1 cellular context compared by ENCODE assay signal in the genomic region with DNA sequence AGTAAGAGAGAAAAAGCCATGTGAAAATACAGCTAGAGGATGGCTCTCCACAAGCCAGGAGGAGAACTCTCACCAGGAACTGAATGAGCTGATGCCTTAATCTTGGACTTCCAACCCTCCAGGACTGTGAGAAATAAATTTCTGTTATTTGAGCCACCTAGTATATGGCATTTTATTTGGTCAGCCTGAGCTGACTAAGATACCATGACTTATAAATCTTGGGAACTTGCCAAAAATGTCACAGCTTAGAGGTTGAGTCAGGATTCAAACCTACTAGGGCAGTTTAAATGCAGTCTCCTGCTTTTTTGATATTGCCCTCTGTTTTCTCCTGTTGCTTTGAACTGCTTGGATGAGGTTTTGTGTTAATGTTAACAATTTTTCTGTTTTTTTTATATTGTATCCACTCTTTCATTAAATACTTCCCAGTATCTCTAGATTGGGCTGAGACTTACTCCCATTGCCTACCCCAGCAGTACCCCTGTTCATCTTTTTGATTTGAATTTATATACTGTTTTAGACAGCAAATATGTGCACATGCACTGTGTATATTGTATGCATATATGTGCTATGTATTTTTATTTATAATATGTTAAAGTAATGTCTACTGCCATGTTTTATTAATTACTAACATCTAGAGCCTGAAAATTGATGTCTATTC.
TF ChIP-seq lines count a peak whose summit lies in the region.

No MANE protein-coding gene starts in this region.

TF ChIP-seq in GM23338, 12 proteins besides CTCF, POLR2A, EP300 and RAD21 (continued from another document):
- TF ChIP-seq JUNB (IDR thresholded peaks at IDR 0.05; ENCODE audit: unreplicated experiment) = no peak
- TF ChIP-seq, protein P1, sequence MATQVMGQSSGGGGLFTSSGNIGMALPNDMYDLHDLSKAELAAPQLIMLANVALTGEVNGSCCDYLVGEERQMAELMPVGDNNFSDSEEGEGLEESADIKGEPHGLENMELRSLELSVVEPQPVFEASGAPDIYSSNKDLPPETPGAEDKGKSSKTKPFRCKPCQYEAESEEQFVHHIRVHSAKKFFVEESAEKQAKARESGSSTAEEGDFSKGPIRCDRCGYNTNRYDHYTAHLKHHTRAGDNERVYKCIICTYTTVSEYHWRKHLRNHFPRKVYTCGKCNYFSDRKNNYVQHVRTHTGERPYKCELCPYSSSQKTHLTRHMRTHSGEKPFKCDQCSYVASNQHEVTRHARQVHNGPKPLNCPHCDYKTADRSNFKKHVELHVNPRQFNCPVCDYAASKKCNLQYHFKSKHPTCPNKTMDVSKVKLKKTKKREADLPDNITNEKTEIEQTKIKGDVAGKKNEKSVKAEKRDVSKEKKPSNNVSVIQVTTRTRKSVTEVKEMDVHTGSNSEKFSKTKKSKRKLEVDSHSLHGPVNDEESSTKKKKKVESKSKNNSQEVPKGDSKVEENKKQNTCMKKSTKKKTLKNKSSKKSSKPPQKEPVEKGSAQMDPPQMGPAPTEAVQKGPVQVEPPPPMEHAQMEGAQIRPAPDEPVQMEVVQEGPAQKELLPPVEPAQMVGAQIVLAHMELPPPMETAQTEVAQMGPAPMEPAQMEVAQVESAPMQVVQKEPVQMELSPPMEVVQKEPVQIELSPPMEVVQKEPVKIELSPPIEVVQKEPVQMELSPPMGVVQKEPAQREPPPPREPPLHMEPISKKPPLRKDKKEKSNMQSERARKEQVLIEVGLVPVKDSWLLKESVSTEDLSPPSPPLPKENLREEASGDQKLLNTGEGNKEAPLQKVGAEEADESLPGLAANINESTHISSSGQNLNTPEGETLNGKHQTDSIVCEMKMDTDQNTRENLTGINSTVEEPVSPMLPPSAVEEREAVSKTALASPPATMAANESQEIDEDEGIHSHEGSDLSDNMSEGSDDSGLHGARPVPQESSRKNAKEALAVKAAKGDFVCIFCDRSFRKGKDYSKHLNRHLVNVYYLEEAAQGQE (IDR thresholded peaks at IDR 0.05; ENCODE audit: unreplicated experiment) = no peak
- TF ChIP-seq STAT1 (IDR thresholded peaks at IDR 0.05; ENCODE audit: unreplicated experiment) = no peak
- TF ChIP-seq CREB1 (CRISPR knock-in tag; IDR thresholded peaks at IDR 0.05; ENCODE audit: low read depth) = no peak
- no peak for TF ChIP-seq ZNF114 (CRISPR knock-in tag; IDR thresholded peaks at IDR 0.05)
- TF ChIP-seq EZH2 (IDR thresholded peaks at IDR 0.05; ENCODE audit: low read depth, unreplicated experiment) = no peak
TF ChIP-seq in GM23338: peak in this region for 0.
